Comparison of ENCODE assay signal across 10 cellular contexts in the genomic region with DNA sequence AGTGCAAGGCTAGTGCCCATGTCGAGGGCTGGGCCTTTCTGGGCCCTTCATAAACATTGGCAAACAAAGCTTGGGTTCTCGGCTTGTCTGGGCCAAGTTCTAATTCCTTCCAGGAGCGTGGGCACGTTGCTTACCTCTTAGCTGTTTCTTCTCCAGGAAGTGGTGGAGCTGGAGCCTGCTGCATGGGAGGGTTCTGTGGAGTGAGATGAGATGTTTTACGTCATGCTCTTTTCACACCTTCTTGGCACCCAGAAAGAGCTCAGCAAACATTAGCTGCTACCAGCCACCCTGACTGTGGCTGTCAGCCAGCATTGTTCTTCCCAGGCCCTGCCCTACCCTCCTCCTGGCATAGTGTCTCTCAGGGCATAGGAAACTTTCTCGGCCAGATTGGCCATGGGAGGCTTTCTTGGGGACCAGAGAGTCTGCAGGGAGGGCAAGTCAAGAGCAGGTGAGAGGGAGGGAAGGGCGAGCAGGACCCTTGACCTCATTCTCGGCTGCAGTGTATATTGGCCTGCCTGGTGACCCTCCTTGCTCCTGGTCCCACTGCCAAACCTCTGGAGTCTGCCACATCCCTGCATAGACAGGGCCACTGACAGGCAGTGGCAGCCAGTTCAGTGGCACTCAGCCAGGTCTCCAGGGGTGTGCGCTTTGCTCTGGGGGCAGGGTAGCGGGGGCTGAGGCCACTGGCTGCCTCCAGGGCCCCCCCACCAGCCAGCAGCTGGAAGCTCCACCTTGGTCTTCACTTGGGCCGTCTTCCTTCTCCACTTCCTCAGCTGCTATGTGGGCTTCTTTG.
DNase-seq lines count a peak whose midpoint lies in the region; ATAC-seq and TF ChIP-seq lines count a peak whose summit lies in the region.
"Had no signal": no experiment of that assay in that cellular context is flagged by ENCODE, and none has a peak within 500 bp of the region (broad histone marks: within the 10 kb centered on the region; RNA-seq: fewer than 3 reads in every experiment).

No MANE protein-coding gene starts in this region.

- peak overlapping the region; percentile 97 for H3K27ac ChIP-seq in RWPE1

- DNase-seq in HFFc6, result no peak
- DNase-seq in RWPE1 (ENCODE audit: low spot score), result peak; percentile 88
- DNase-seq in fibroblast of gingiva (ENCODE audit: low read depth), result peak; percentile 21
- peak; percentile 70 for DNase-seq in putamen (ENCODE audit: low spot score)
- no peak for DNase-seq in GM19238 (ENCODE audit: insufficient read length, low spot score)
- DNase-seq: NCI-H1417 treated with DMSO at 0.1 percent for 48 hours had no signal

- peak overlapping the region; percentile 45 for H3K27ac Mint-ChIP-seq in HFFc6
- H3K27ac Mint-ChIP-seq: memory B cell had no signal

- ATAC-seq in GM21360 (IDR thresholded peaks at IDR 0.05; ENCODE audit: unreplicated experiment) (no peak), HG02763 (IDR thresholded peaks at IDR 0.05; ENCODE audit: unreplicated experiment) (no peak), GM18873 (IDR thresholded peaks at IDR 0.05; ENCODE audit: low FRiP score, unreplicated experiment) (no peak)

- POLR2A ChIA-PET in RWPE1 (lab: Yijun Ruan, JAX; ENCODE audit: low non-redundant PET), result interaction anchor here (0.6 kb wide), 1 partner anchor 60 kb away, joined by 3 read pairs; no protein-coding TSS in a partner anchor

- H3K4me1 Mint-ChIP-seq in HFFc6 (ENCODE audit: low read depth), result peaks cover 19% of the 10 kb centered on the region

- TF ChIP-seq CTCF in HFFc6 (IDR thresholded peaks at IDR 0.05) (no peak), RWPE1 (conservative IDR thresholded peaks at IDR 0.05; ENCODE audit: low read depth) (no peak)

- H3K9me3 Mint-ChIP-seq in HFFc6, result no peaks in the 10 kb centered on the region
- H3K9me3 Mint-ChIP-seq: memory B cell had no signal

- H3K4me3 Mint-ChIP-seq in HFFc6, result no peak overlapping the region
- H3K4me3 Mint-ChIP-seq: memory B cell had no signal

- CTCF ChIA-PET in RWPE1 (lab: Yijun Ruan, JAX), result no interaction called here

- no peaks in the 10 kb centered on the region for H3K36me3 Mint-ChIP-seq in HFFc6 (ENCODE audit: low read depth)

- peaks cover 3% of the 10 kb centered on the region; the same call in 1 of the 2 replicates for H3K27me3 Mint-ChIP-seq in HFFc6 (ENCODE audit: insufficient read depth)

Comparison
In these comparisons a context has a peak if more than half of its experiments do, and no peak if none do; other contexts are left out.
1. DNase-seq: peak in RWPE1 (single experiment), fibroblast of gingiva (single experiment) and putamen (single experiment); none in HFFc6 (single experiment) and GM19238 (single experiment).